In genomic region chr5:132024789-132025402, GRCh38 we compare ENCODE assay signal across 21 cellular contexts. TPM values are rescaled to one million over a fixed set of nuclear protein-coding genes. Genes with fewer than 3 reads are reported as not detected.
DNase-seq lines count a peak whose midpoint lies in the region; ATAC-seq, FAIRE-seq and TF ChIP-seq lines count a peak whose summit lies in the region.
"Had no signal": no experiment of that assay in that cellular context is flagged by ENCODE, and none has a peak within 500 bp of the region (broad histone marks: within the 10 kb centered on the region; RNA-seq: fewer than 3 reads in every experiment).

No MANE protein-coding gene starts in this region.

- H3K36me3 ChIP-seq in SK-N-SH (replicated peaks in 1 of 2; ENCODE audit: control insufficient read depth in 1 of 2, insufficient read depth in 2 of 2, low read length in 1 of 2) (no peaks in the 10 kb centered on the region), kidney (ENCODE audit: control insufficient read depth in 1 of 2, insufficient read depth in 2 of 2, low read length in 2 of 2) (no peaks in the 10 kb centered on the region)
- H3K36me3 ChIP-seq: HAP-1, WERI-Rb-1 had no signal

- no peaks in the 10 kb centered on the region for H4K20me1 ChIP-seq in SK-N-SH (ENCODE audit: insufficient read depth)

- H3K4me3 ChIP-seq in SK-N-SH (ENCODE audit: low read depth in 2 of 2, low read length in 1 of 2), result no peak overlapping the region
- H3K4me3 ChIP-seq in kidney (ENCODE audit: low read length in 2 of 2), result no peak overlapping the region
- H3K4me3 ChIP-seq: coronary artery, HAP-1 had no signal

- no peak overlapping the region for H3K4me2 ChIP-seq in SK-N-SH

- no peaks in the 10 kb centered on the region for H3K9me3 ChIP-seq in SK-N-SH
- no peaks in the 10 kb centered on the region for H3K9me3 ChIP-seq in kidney (ENCODE audit: control insufficient read depth in 1 of 2, low read length in 2 of 2)
- H3K9me3 ChIP-seq: HAP-1 had no signal

- WGBS in SK-N-SH (ENCODE audit: low lambda C conversion rate), result 49% methylated on average over 8 of the region's 8 CpGs

- DNase-seq in SK-N-SH (peak; percentile 37), SHP77 treated with DMSO at 0.1 percent for 48 hours (lab: John Stamatoyannopoulos, UW) (peak; percentile 8), kidney (peak; percentile 16), DMS79 (lab: John Stamatoyannopoulos, UW) (no peak)
- DNase-seq: activated naive CD4-positive, alpha-beta T cell treated with Interleukin-2 at 50 U/mL for 16 hours; CD8-positive, alpha-beta memory T cell; glutamatergic neuron; mesenchymal stem cell; MM.1S; NCI-H1930; NCI-H774; WERI-Rb-1 had no signal

- no peak overlapping the region for H3K27ac ChIP-seq in SK-N-SH (ENCODE audit: low read depth in 2 of 2, low read length in 1 of 2)
- no peak overlapping the region for H3K27ac ChIP-seq in kidney (ENCODE audit: low read depth in 2 of 2, low read length in 2 of 2)
- H3K27ac ChIP-seq: coronary artery, epithelial cell of prostate, WERI-Rb-1 had no signal

- TF ChIP-seq CTCF in SK-N-SH (IDR thresholded peaks at IDR 0.05) (no peak), kidney (IDR thresholded peaks at IDR 0.05; ENCODE audit: borderline replicate concordance, extremely low read depth, insufficient read depth) (no peak)

- TF ChIP-seq RAD21 in SK-N-SH (IDR thresholded peaks at IDR 0.05; ENCODE audit: low read length), result no peak

- CTCF ChIA-PET in SK-N-SH (lab: Yijun Ruan, JAX), result interaction anchor here (0.9 to 1.8 kb wide), 2 partner anchors 17 to 38 kb away, joined by 3 to 7 read pairs; no protein-coding TSS in a partner anchor

- ATAC-seq in SK-N-SH treated with all-trans-retinoic acid at 6 μM for 48 hours (no peak), GM21528 (IDR thresholded peaks at IDR 0.05; ENCODE audit: low FRiP score, unreplicated experiment) (no peak)

- H3F3A ChIP-seq in SK-N-SH (replicated peaks; ENCODE audit: insufficient read depth), result no peaks in the 10 kb centered on the region

- peaks cover 0 to 2% of the 10 kb centered on the region in 2 experiments; a peak in 1 of 4 replicates for H3K4me1 ChIP-seq in SK-N-SH (ENCODE audit: control insufficient read depth in 1 of 2, insufficient read depth in 2 of 2, low read depth in 1 of 2, low read length in 1 of 2)
- no peaks in the 10 kb centered on the region for H3K4me1 ChIP-seq in kidney (ENCODE audit: control insufficient read depth in 1 of 2, insufficient read depth in 1 of 2, low read depth in 1 of 2, low read length in 2 of 2)
- H3K4me1 ChIP-seq: HAP-1 had no signal

- H3K27me3 ChIP-seq in SK-N-SH (ENCODE audit: insufficient read depth), result no peaks in the 10 kb centered on the region

- H2AFZ ChIP-seq in SK-N-SH (ENCODE audit: low read depth), result no peak overlapping the region

- POLR2A ChIA-PET in SK-N-SH (lab: Yijun Ruan, JAX), result no interaction called here

- H3K9me2 ChIP-seq in SK-N-SH, result no peaks in the 10 kb centered on the region

- no peaks in the 10 kb centered on the region for H3K79me2 ChIP-seq in SK-N-SH (ENCODE audit: insufficient read depth)

- TF ChIP-seq EP300 in SK-N-SH (IDR thresholded peaks at IDR 0.05; ENCODE audit: borderline replicate concordance in 1 of 2, low read depth in 1 of 2, low read length in 1 of 2), result no peak

- FAIRE-seq in kidney (lab: Jason Lieb, UNC), result no peak
- FAIRE-seq: GM12892, RCC 7860, urothelium cell line had no signal

- intact Hi-C loops in kidney (cut with DNase I), result no loop called here

- H3K9ac ChIP-seq in SK-N-SH, result no peak overlapping the region
- no peak overlapping the region for H3K9ac ChIP-seq in kidney (ENCODE audit: low read length in 2 of 2)

TF ChIP-seq in SK-N-SH, 30 proteins besides CTCF, POLR2A, EP300 and RAD21:
- TF ChIP-seq CHD2 (IDR thresholded peaks at IDR 0.05; ENCODE audit: low read length, partially characterized antibody), result no peak
- TF ChIP-seq TAF1 (IDR thresholded peaks at IDR 0.05; ENCODE audit: borderline replicate concordance, low read depth, low read length), result no peak
- no peak for TF ChIP-seq TEAD4 (IDR thresholded peaks at IDR 0.05; ENCODE audit: borderline replicate concordance, insufficient read depth)
- TF ChIP-seq REST (IDR thresholded peaks at IDR 0.05; ENCODE audit: low read depth, low read length), result peak; percentile 87
- TF ChIP-seq RCOR1 (IDR thresholded peaks at IDR 0.05; ENCODE audit: low read length), result no peak
- TF ChIP-seq FOXJ3 (CRISPR knock-in tag; IDR thresholded peaks at IDR 0.05), result no peak
- TF ChIP-seq EZH2phosphoT487 (IDR thresholded peaks at IDR 0.05; ENCODE audit: borderline replicate concordance, low read depth), result no peak

TF ChIP-seq in SK-N-SH treated with all-trans-retinoic acid at 6 μM for 48 hours, 23 proteins besides CTCF, POLR2A, EP300 and RAD21:
- TF ChIP-seq ZFP3 (CRISPR knock-in tag; IDR thresholded peaks at IDR 0.05), result no peak
- no peak for TF ChIP-seq CREB5 (CRISPR knock-in tag; IDR thresholded peaks at IDR 0.05; ENCODE audit: low read depth)
- TF ChIP-seq ZNF565 (CRISPR knock-in tag; conservative IDR thresholded peaks at IDR 0.05; ENCODE audit: low read depth), result no peak
- no peak for TF ChIP-seq ZNF70 (CRISPR knock-in tag; IDR thresholded peaks at IDR 0.05)
- no peak for TF ChIP-seq CSDC2 (CRISPR knock-in tag; IDR thresholded peaks at IDR 0.05)
- no peak for TF ChIP-seq OSR1 (CRISPR knock-in tag; IDR thresholded peaks at IDR 0.05)
- TF ChIP-seq ARNTL (CRISPR knock-in tag; IDR thresholded peaks at IDR 0.05; ENCODE audit: borderline replicate concordance, low read depth), result no peak
- TF ChIP-seq ZNF8 (CRISPR knock-in tag; IDR thresholded peaks at IDR 0.05), result no peak
- no peak for TF ChIP-seq PPARA (CRISPR knock-in tag; IDR thresholded peaks at IDR 0.05; ENCODE audit: borderline replicate concordance)
- no peak for TF ChIP-seq SNAI2 (CRISPR knock-in tag; IDR thresholded peaks at IDR 0.05)
- no peak for TF ChIP-seq ESRRG (CRISPR knock-in tag; IDR thresholded peaks at IDR 0.05)
- no peak for TF ChIP-seq GLIS3 (CRISPR knock-in tag; IDR thresholded peaks at IDR 0.05)
- no peak for TF ChIP-seq ZFP30 (CRISPR knock-in tag; IDR thresholded peaks at IDR 0.05)
TF ChIP-seq in SK-N-SH treated with all-trans-retinoic acid at 6 μM for 48 hours: peak in this region for 0.

RNA-seq across cellular contexts. Expression of gene ACSL6, which starts 13.4 kb away (rescaled TPM):
- polyA plus RNA-seq in SK-N-SH (2012; rRNA removed) (0.29 and 0.46 TPM in 2 replicates), kidney (ENCODE audit: insufficient read depth, low read depth, low replicate concordance) (2.1 TPM)
- 0.09 and 0.17 TPM in 2 replicates for polyA plus RNA-seq in SK-N-SH (2012; cell fraction: cytosol; rRNA removed)
- 1.2 and 2.0 TPM in 2 replicates for polyA plus RNA-seq in SK-N-SH (2012; cell fraction: nucleus; rRNA removed)
- total RNA-seq in kidney, result 1.4 TPM

RNA-seq across cellular contexts. Expression of gene IL3, which starts 35.6 kb away (rescaled TPM):
- polyA plus RNA-seq in SK-N-SH (2012; rRNA removed) (not detected in 2 replicates), kidney (ENCODE audit: insufficient read depth, low read depth, low replicate concordance) (not detected)
- not detected in 2 replicates for polyA plus RNA-seq in SK-N-SH (2012; cell fraction: cytosol; rRNA removed)
- polyA plus RNA-seq in SK-N-SH (2012; cell fraction: nucleus; rRNA removed), result not detected in 2 replicates
- not detected for total RNA-seq in kidney
- total RNA-seq: G401 had no signal
- polyA plus RNA-seq: CD8-positive, alpha-beta memory T cell had no signal

RNA-seq across cellular contexts. Expression of gene CSF2, which starts 48.7 kb away (rescaled TPM):
- polyA plus RNA-seq in SK-N-SH (2012; rRNA removed), result 0.70 and 0.97 TPM in 2 replicates
- polyA plus RNA-seq in SK-N-SH (2012; cell fraction: cytosol; rRNA removed), result 0.54 and 0.62 TPM in 2 replicates
- 0.64 and 1.5 TPM in 2 replicates for polyA plus RNA-seq in SK-N-SH (2012; cell fraction: nucleus; rRNA removed)
- not detected for total RNA-seq in kidney
- polyA plus RNA-seq in kidney (ENCODE audit: insufficient read depth, low read depth, low replicate concordance), result not detected
- total RNA-seq: G401 had no signal
- polyA plus RNA-seq: CD8-positive, alpha-beta memory T cell had no signal
